ENCODE assay signal across 8 cellular contexts in genomic region chr3:123880998-123881561, GRCh38. TPM values are rescaled to one million over a fixed set of nuclear protein-coding genes. Genes with fewer than 3 reads are reported as not detected.
DNase-seq lines count a peak whose midpoint lies in the region; ATAC-seq lines count a peak whose summit lies in the region.

No MANE protein-coding gene starts in this region.

- no peak overlapping the region for H4K5ac ChIP-seq in mesendoderm (ENCODE audit: low read length)

- no peak overlapping the region for H3K4me3 ChIP-seq in Jurkat, Clone E6-1 (ENCODE audit: low read length)
- no peak overlapping the region for H3K4me3 ChIP-seq in mesendoderm (ENCODE audit: low read length)

- peaks cover 50% of the 10 kb centered on the region for H3K27me3 Mint-ChIP-seq in activated T-cell treated with anti-CD3 and anti-CD28 coated beads, Interleukin-2, amount 50 U/mL, for 24 hours

- H3K4ac ChIP-seq in mesendoderm (ENCODE audit: low read depth, low read length): no peak overlapping the region

- ATAC-seq in HG02642 (IDR thresholded peaks at IDR 0.05; ENCODE audit: poor library complexity, unreplicated experiment): no peak

- H2BK120ac ChIP-seq in mesendoderm (ENCODE audit: low read depth, low read length): no peak overlapping the region

- no peaks in the 10 kb centered on the region for H3K36me3 Mint-ChIP-seq in activated T-cell treated with anti-CD3 and anti-CD28 coated beads, Interleukin-2, amount 50 U/mL, for 24 hours (ENCODE audit: low read depth)

- H3K79me1 ChIP-seq in mesendoderm (ENCODE audit: low read length): no peaks in the 10 kb centered on the region

- H4K8ac ChIP-seq in mesendoderm (ENCODE audit: low read depth, low read length): no peak overlapping the region

- H2BK15ac ChIP-seq in mesendoderm (replicated peaks; ENCODE audit: low read depth): no peak overlapping the region

- H3K27ac Mint-ChIP-seq in activated T-cell treated with anti-CD3 and anti-CD28 coated beads, Interleukin-2, amount 50 U/mL, for 24 hours: no peak overlapping the region

- WGBS in mesendoderm (ENCODE audit: extremely low coverage, insufficient coverage, low lambda C conversion rate): no CpG with 5 or more reads among the region's 6 CpGs

- H3K18ac ChIP-seq in mesendoderm (ENCODE audit: low read length): no peak overlapping the region

- H3K4me1 ChIP-seq in mesendoderm (ENCODE audit: control insufficient read depth, low read depth, low read length): no peaks in the 10 kb centered on the region

- no peaks in the 10 kb centered on the region for H3K79me2 ChIP-seq in mesendoderm (ENCODE audit: control insufficient read depth, insufficient read depth, low read length)

- H3K9ac ChIP-seq in mesendoderm (ENCODE audit: low read length): no peak overlapping the region

- no peak overlapping the region for H3K4me3 Mint-ChIP-seq in activated T-cell treated with anti-CD3 and anti-CD28 coated beads, Interleukin-2, amount 50 U/mL, for 24 hours

- peak; percentile 14 for DNase-seq in DMS 273 treated with DMSO at 0.1 percent for 48 hours (lab: John Stamatoyannopoulos, UW)
- peak; percentile 16 for DNase-seq in Jurkat, Clone E6-1 (ENCODE audit: low read depth, low spot score)
- DNase-seq in astrocyte of the hippocampus (ENCODE audit: low read depth, low spot score): peak; percentile 64
- peak; percentile 64 for DNase-seq in mesendoderm
- DNase-seq in activated T-cell treated with anti-CD3 and anti-CD28 coated beads, Interleukin-2, amount 50 U/mL, for 24 hours: no peak
- no peak for DNase-seq in NCI-H2107 treated with DMSO at 0.1 percent for 48 hours (lab: John Stamatoyannopoulos, UW; ENCODE audit: unreplicated experiment)
- no peak for DNase-seq in HPDE6-E6E7 (ENCODE audit: extremely low spot score)

- no peak overlapping the region for H3K4me2 ChIP-seq in mesendoderm (ENCODE audit: low read length)

- peaks cover 16% of the 10 kb centered on the region for H3K4me1 Mint-ChIP-seq in activated T-cell treated with anti-CD3 and anti-CD28 coated beads, Interleukin-2, amount 50 U/mL, for 24 hours (ENCODE audit: low read depth)

- H2AK5ac ChIP-seq in mesendoderm (ENCODE audit: low read length): no peak overlapping the region

- no peak overlapping the region for H3K27ac ChIP-seq in mesendoderm (ENCODE audit: low read depth, low read length)

- H3K56ac ChIP-seq in mesendoderm (ENCODE audit: low read length): no peak overlapping the region

- no peaks in the 10 kb centered on the region for H3K36me3 ChIP-seq in mesendoderm (ENCODE audit: control insufficient read depth, insufficient read depth, low read length)

- H3K9me3 Mint-ChIP-seq in activated T-cell treated with anti-CD3 and anti-CD28 coated beads, Interleukin-2, amount 50 U/mL, for 24 hours: no peaks in the 10 kb centered on the region

- no peaks in the 10 kb centered on the region for H3K27me3 ChIP-seq in mesendoderm (ENCODE audit: insufficient read depth, low read length, poor library complexity)

- H3K23ac ChIP-seq in mesendoderm (ENCODE audit: low read length): no peak overlapping the region

- H2BK5ac ChIP-seq in mesendoderm (ENCODE audit: low read length): no peak overlapping the region

RNA-seq across cellular contexts. Expression of gene MYLK, which starts 3.1 kb away (rescaled TPM):
- polyA plus RNA-seq in Jurkat, Clone E6-1 (2012; ENCODE audit: insufficient read depth, insufficient read length): 5.2 TPM
- 5.0 TPM for polyA plus RNA-seq in mesendoderm (2013, experiment 1 of 2)
- 4.8 TPM for polyA plus RNA-seq in mesendoderm (2013, experiment 2 of 2)

Comparison
In these comparisons a context has a peak if more than half of its experiments do, and no peak if none do; other contexts are left out.
1. DNase-seq: peak in DMS 273 treated with DMSO at 0.1 percent for 48 hours (single experiment), Jurkat, Clone E6-1 (single experiment), astrocyte of the hippocampus (single experiment) and mesendoderm (single experiment); none in activated T-cell treated with anti-CD3 and anti-CD28 coated beads, Interleukin-2, amount 50 U/mL, for 24 hours (single experiment), NCI-H2107 treated with DMSO at 0.1 percent for 48 hours (single experiment) and HPDE6-E6E7 (single experiment).